ENCODE assay signal across 29 cellular contexts in genomic region chr11:71327156-71328085, GRCh38.
"Had no signal": no experiment of that assay in that cellular context is flagged by ENCODE, and none has a peak within 500 bp of the region (broad histone marks: within the 10 kb centered on the region; RNA-seq: fewer than 3 reads in every experiment).

No MANE protein-coding gene starts in this region.

- H3K4me3 ChIP-seq: gastroesophageal sphincter, left lung, lower lobe of right lung, ovary, prostate gland, smooth muscle cell, testis, transverse colon had no signal

- H3K4me1 Mint-ChIP-seq: activated CD8-positive, alpha-beta memory T cell treated with anti-CD3 and anti-CD28 coated beads, Interleukin-2, amount 10 ng/mL, durations not matched to agents 7 days and 5 days; brain; nephron had no signal

- H3K27ac Mint-ChIP-seq: activated CD8-positive, alpha-beta memory T cell treated with anti-CD3 and anti-CD28 coated beads, Interleukin-2, amount 10 ng/mL, durations not matched to agents 7 days and 5 days; activated CD8-positive, alpha-beta T cell treated with anti-CD3 and anti-CD28 coated beads for 36 hours; activated naive CD8-positive, alpha-beta T cell; activated T-helper 2 cell treated with anti-CD3 and anti-CD28 coated beads, Interferon-gamma antibody, Interleukin-2, Interleukin-4, amounts not matched to agents 10 μg/mL and 5 μg/mL and 100 μg/mL, durations not matched to agents 14 hours and 24 hours and 36 hours; brain; nephron had no signal

- H3K4me1 ChIP-seq: gastroesophageal sphincter, left lung, lower lobe of right lung, prostate gland, testis, transverse colon had no signal

- H3K4me2 ChIP-seq: smooth muscle cell had no signal

- H3K9me3 ChIP-seq: gastroesophageal sphincter, left lung, lower lobe of right lung, neutrophil, ovary, prostate gland, testis, transverse colon had no signal

- H3K9me3 Mint-ChIP-seq: activated CD8-positive, alpha-beta T cell treated with anti-CD3 and anti-CD28 coated beads for 36 hours had no signal

- H3K27ac ChIP-seq: gastroesophageal sphincter, left lung, lower lobe of right lung, neutrophil, ovary, prostate gland, testis, transverse colon had no signal

- ATAC-seq: activated CD8-positive, alpha-beta memory T cell treated with anti-CD3 and anti-CD28 coated beads, Interleukin-2, amount 10 ng/mL, durations not matched to agents 7 days and 5 days; activated CD8-positive, alpha-beta T cell treated with anti-CD3 and anti-CD28 coated beads for 36 hours; gastroesophageal sphincter; left lung; stimulated activated naive CD8-positive, alpha-beta T cell treated with anti-CD3 and anti-CD28 coated beads, Interleukin-15, Interleukin-2, amounts not matched to agents 100 U/mL and 50 U/mL, for 24 hours had no signal

- H3K27me3 ChIP-seq: left lung, neutrophil, ovary, testis, transverse colon had no signal

- DNase-seq: activated CD4-positive, alpha-beta T cell treated with anti-CD3 and anti-CD28 coated beads, Interleukin-2, amount 50 U/mL, for 1 hour; activated CD8-positive, alpha-beta memory T cell treated with anti-CD3 and anti-CD28 coated beads, Interleukin-2, amount 10 ng/mL, durations not matched to agents 7 days and 5 days; activated CD8-positive, alpha-beta T cell treated with anti-CD3 and anti-CD28 coated beads for 36 hours; activated naive CD4-positive, alpha-beta T cell treated with Interleukin-2 at 50 U/mL for 16 hours; activated T-cell treated with anti-CD3 and anti-CD28 coated beads, Interleukin-2, amount 50 U/mL, for 48 hours; anterior cingulate cortex; central memory CD4-positive, alpha-beta T cell; head of caudate nucleus; hypothalamus; lower lobe of right lung; mesenchymal stem cell; ovary; retina; stimulated activated CD4-positive, alpha-beta T cell treated with anti-CD3 and anti-CD28 coated beads, Interleukin-2, amount 100 ng/mL, for 48 hours; stimulated activated naive CD8-positive, alpha-beta T cell treated with anti-CD3 and anti-CD28 coated beads, Interleukin-15, Interleukin-2, amounts not matched to agents 100 U/mL and 50 U/mL, for 24 hours; T-helper 2 cell; testis; transverse colon had no signal

- FAIRE-seq: endothelial cell of umbilical vein, urothelium cell line had no signal

- H3K36me3 ChIP-seq: gastroesophageal sphincter, left lung, lower lobe of right lung, neutrophil, ovary, prostate gland, transverse colon had no signal

- H3K36me3 Mint-ChIP-seq: activated CD8-positive, alpha-beta memory T cell treated with anti-CD3 and anti-CD28 coated beads, Interleukin-2, amount 10 ng/mL, durations not matched to agents 7 days and 5 days; activated naive CD8-positive, alpha-beta T cell; brain had no signal

- H3K27me3 Mint-ChIP-seq: activated CD8-positive, alpha-beta memory T cell treated with anti-CD3 and anti-CD28 coated beads, Interleukin-2, amount 10 ng/mL, durations not matched to agents 7 days and 5 days; activated CD8-positive, alpha-beta T cell treated with anti-CD3 and anti-CD28 coated beads for 36 hours; activated naive CD8-positive, alpha-beta T cell; brain had no signal

- H3K4me3 Mint-ChIP-seq: activated CD8-positive, alpha-beta memory T cell treated with anti-CD3 and anti-CD28 coated beads, Interleukin-2, amount 10 ng/mL, durations not matched to agents 7 days and 5 days; activated CD8-positive, alpha-beta T cell treated with anti-CD3 and anti-CD28 coated beads for 36 hours; activated naive CD8-positive, alpha-beta T cell; brain; nephron had no signal
